ENCODE assay signal across 20 cellular contexts in genomic region chr7:115352375-115352774, GRCh38.
DNase-seq lines count a peak whose midpoint lies in the region; TF ChIP-seq lines count a peak whose summit lies in the region.
"Had no signal": no experiment of that assay in that cellular context is flagged by ENCODE, and none has a peak within 500 bp of the region (broad histone marks: within the 10 kb centered on the region; RNA-seq: fewer than 3 reads in every experiment).

No MANE protein-coding gene starts in this region.

- H3K27me3 ChIP-seq in ACC112 (ENCODE audit: insufficient read depth, low read length) (no peaks in the 10 kb centered on the region), adipocyte (replicated peaks; ENCODE audit: control insufficient read depth, insufficient read depth, low read length) (no peaks in the 10 kb centered on the region)
- H3K27me3 ChIP-seq: gastrocnemius medialis had no signal

- DNase-seq in HFFc6 (peak; percentile 90), adipocyte (ENCODE audit: low read depth) (peak; percentile 68), fibroblast of the conjunctiva (ENCODE audit: low read depth) (peak; percentile 26), NCI-H1048 (lab: John Stamatoyannopoulos, UW) (no peak), Calu3 (no peak), DMS153 treated with DMSO at 0.1 percent for 48 hours (lab: John Stamatoyannopoulos, UW; ENCODE audit: unreplicated experiment) (no peak), NCI-H1417 (lab: John Stamatoyannopoulos, UW) (no peak)
- DNase-seq: activated CD4-positive, alpha-beta T cell treated with anti-CD3 and anti-CD28 coated beads for 48 hours; activated naive CD8-positive, alpha-beta T cell treated with anti-CD3 and anti-CD28 coated beads, Interleukin-2, amount 50 U/mL, for 24 hours; activated T-cell treated with anti-CD3 and anti-CD28 coated beads, Interleukin-2, amount 50 U/mL, for 4 hours; DND-41; gastrocnemius medialis; midbrain; NCI-H1105 treated with DMSO at 0.1 percent for 48 hours; PC-9 had no signal

- H3K4me3 Mint-ChIP-seq in HFFc6 (peak overlapping the region; percentile 18), Calu3 (ENCODE audit: low read depth, unreplicated experiment) (no peak overlapping the region)
- H3K4me3 Mint-ChIP-seq: activated naive CD8-positive, alpha-beta T cell treated with anti-CD3 and anti-CD28 coated beads, Interleukin-2, amount 50 U/mL, for 24 hours; activated T-cell treated with anti-CD3 and anti-CD28 coated beads, Interleukin-2, amount 50 U/mL, for 4 hours; B cell had no signal

- TF ChIP-seq CTCF in HFFc6 (IDR thresholded peaks at IDR 0.05): peak; percentile 49; the same call in 1 of the 2 replicates
- TF ChIP-seq CTCF in Calu3 (IDR thresholded peaks at IDR 0.05; ENCODE audit: unreplicated experiment): no peak

- H3K9me3 ChIP-seq in adipocyte (ENCODE audit: control insufficient read depth, low read length): no peaks in the 10 kb centered on the region
- H3K9me3 ChIP-seq: gastrocnemius medialis, thoracic aorta had no signal

- intact Hi-C loops in Calu3 (cut with micrococcal nuclease; ENCODE audit: unreplicated experiment): loop anchor here (10.0 kb wide), 2 partner anchors 392 to 502 kb away; no protein-coding TSS in a partner anchor

- H3K27ac Mint-ChIP-seq in HFFc6 (peak overlapping the region; percentile 92), Calu3 (ENCODE audit: unreplicated experiment) (no peak overlapping the region)
- H3K27ac Mint-ChIP-seq: activated naive CD8-positive, alpha-beta T cell treated with anti-CD3 and anti-CD28 coated beads, Interleukin-2, amount 50 U/mL, for 24 hours; B cell; IgD-negative memory B cell had no signal

- H3K36me3 ChIP-seq in ACC112 (ENCODE audit: insufficient read depth, low read length) (no peaks in the 10 kb centered on the region), adipocyte (ENCODE audit: control insufficient read depth, insufficient read depth, low read length, severe bottlenecking) (no peaks in the 10 kb centered on the region)
- H3K36me3 ChIP-seq: gastrocnemius medialis, thoracic aorta had no signal

- H3K27me3 Mint-ChIP-seq in HFFc6 (ENCODE audit: insufficient read depth): no peaks in the 10 kb centered on the region
- no peaks in the 10 kb centered on the region for H3K27me3 Mint-ChIP-seq in Calu3 (ENCODE audit: unreplicated experiment)

- H2AFZ ChIP-seq in ACC112 (ENCODE audit: low read length, unreplicated experiment): peak overlapping the region; percentile 99
- H2AFZ ChIP-seq: parathyroid adenoma, PC-9 had no signal

- peak overlapping the region; percentile 78 for H3K27ac ChIP-seq in ACC112 (ENCODE audit: low read depth, low read length)
- H3K27ac ChIP-seq: gastrocnemius medialis, parathyroid adenoma, PC-9, thoracic aorta had no signal

- peaks cover 5% of the 10 kb centered on the region; the same call in 1 of the 2 replicates for H3K9me3 Mint-ChIP-seq in HFFc6
- H3K9me3 Mint-ChIP-seq in Calu3 (ENCODE audit: low read depth, unreplicated experiment): no peaks in the 10 kb centered on the region
- H3K9me3 Mint-ChIP-seq: activated naive CD8-positive, alpha-beta T cell treated with anti-CD3 and anti-CD28 coated beads, Interleukin-2, amount 50 U/mL, for 24 hours; activated T-cell treated with anti-CD3 and anti-CD28 coated beads, Interleukin-2, amount 50 U/mL, for 4 hours; IgD-negative memory B cell had no signal

- H3K4me1 ChIP-seq in ACC112 (ENCODE audit: control insufficient read depth, insufficient read depth, low read length, unreplicated experiment) (peaks cover 25% of the 10 kb centered on the region), adipocyte (ENCODE audit: control insufficient read depth, insufficient read depth, low read length) (peaks cover 16% of the 10 kb centered on the region)
- H3K4me1 ChIP-seq: gastrocnemius medialis, parathyroid adenoma had no signal

- H3K4me1 Mint-ChIP-seq in HFFc6 (ENCODE audit: low read depth) (peaks cover 77% of the 10 kb centered on the region), Calu3 (ENCODE audit: low read depth, unreplicated experiment) (peaks cover 9% of the 10 kb centered on the region)
- H3K4me1 Mint-ChIP-seq: activated naive CD8-positive, alpha-beta T cell treated with anti-CD3 and anti-CD28 coated beads, Interleukin-2, amount 50 U/mL, for 24 hours had no signal

- no peak overlapping the region for H3K9ac ChIP-seq in adipocyte (ENCODE audit: low read length)
- H3K9ac ChIP-seq: parathyroid adenoma had no signal

- H3K4me3 ChIP-seq in ACC112 (ENCODE audit: low read depth, low read length): no peak overlapping the region
- no peak overlapping the region for H3K4me3 ChIP-seq in adipocyte (ENCODE audit: low read length)
- H3K4me3 ChIP-seq: gastrocnemius medialis, PC-9, thoracic aorta had no signal

- H3K36me3 Mint-ChIP-seq in HFFc6 (ENCODE audit: low read depth) (peaks cover 12% of the 10 kb centered on the region), Calu3 (ENCODE audit: insufficient read depth, unreplicated experiment) (no peaks in the 10 kb centered on the region)
- H3K36me3 Mint-ChIP-seq: IgD-negative memory B cell had no signal

- BruUV-seq in Calu3 (replicated peaks; lab: Mats Ljungman, UMichigan): no TSS peak

- CTCF ChIA-PET in Calu3 (lab: Charles Lee): no interaction called here

- H3K79me2 ChIP-seq in ACC112 (ENCODE audit: control insufficient read depth, insufficient read depth, low read length, unreplicated experiment): no peaks in the 10 kb centered on the region
- H3K79me2 ChIP-seq: parathyroid adenoma had no signal

Comparison
In these comparisons a context has a peak if more than half of its experiments do, and no peak if none do; other contexts are left out.
1. DNase-seq: peak in HFFc6 (single experiment), adipocyte (single experiment) and fibroblast of the conjunctiva (single experiment); none in NCI-H1048 (single experiment), Calu3 (single experiment), DMS153 treated with DMSO at 0.1 percent for 48 hours (single experiment) and NCI-H1417 (0 of 3).